8 cellular contexts compared by ENCODE assay signal in the genomic region with DNA sequence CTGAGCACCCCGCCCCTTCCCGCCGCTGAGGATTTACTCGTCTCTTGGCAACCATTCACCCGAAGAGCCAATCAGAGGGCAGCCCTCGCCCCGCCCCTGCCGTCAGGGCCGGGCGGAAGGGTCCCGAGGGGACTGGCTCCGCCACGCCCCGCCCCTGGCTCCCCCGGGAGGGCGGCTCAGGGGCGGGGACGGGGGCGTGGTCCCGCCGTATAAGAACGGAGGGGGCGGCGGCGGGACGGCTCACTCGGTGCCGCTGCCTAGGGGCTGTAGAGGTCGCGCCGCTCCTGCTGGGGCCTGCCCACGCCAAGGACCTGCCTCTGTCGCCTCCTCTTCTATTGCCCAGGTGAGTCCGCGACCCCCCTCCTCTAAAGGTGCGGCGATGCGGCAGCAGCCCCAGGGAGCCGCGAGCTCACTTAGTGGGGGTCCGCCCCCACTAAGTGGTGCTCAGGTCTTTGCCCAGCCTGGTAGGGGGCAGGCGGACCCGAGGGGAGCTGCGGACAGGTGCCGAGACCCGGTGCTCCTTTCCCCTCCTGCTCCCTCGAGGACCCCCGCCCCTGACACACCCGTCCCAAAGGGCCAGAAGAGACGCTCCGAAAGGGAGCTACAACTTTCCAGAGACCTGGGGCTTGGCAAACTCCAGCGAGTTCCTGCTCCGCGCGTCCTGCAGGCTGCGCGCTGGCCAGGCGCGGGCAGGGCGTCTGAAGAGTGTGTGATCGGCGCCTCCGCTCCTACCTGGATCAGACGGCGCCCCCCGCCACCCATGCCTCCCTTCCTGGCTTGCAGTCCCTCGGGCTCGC. TPM values are rescaled to one million over a fixed set of nuclear protein-coding genes. Genes with fewer than 3 reads are reported as not detected.
DNase-seq lines count a peak whose midpoint lies in the region; ATAC-seq and TF ChIP-seq lines count a peak whose summit lies in the region.

A gene (plus strand): TSS at position 238 of the 797 bp plus-strand sequence. CDS start 16,821 bp downstream, outside the sequence.

- peak within 1 kb of the TSS; percentile 100 for H3K9ac ChIP-seq in MM.1S (ENCODE audit: low read length)

- no peaks in the 10 kb centered on the region for H3K36me3 Mint-ChIP-seq in neural crest cell (ENCODE audit: low read depth)

- peak within 1 kb of the TSS; percentile 96 for H3K4me2 ChIP-seq in MM.1S (ENCODE audit: low read depth, low read length)

- H3K4me3 ChIP-seq in MM.1S (ENCODE audit: low read length): peak within 1 kb of the TSS; percentile 94

- H3K27ac ChIP-seq in MM.1S (ENCODE audit: low read length): peak within 1 kb of the TSS; percentile 100
- peak within 1 kb of the TSS; percentile 21 for H3K27ac ChIP-seq in foreskin keratinocyte

- H3K4me1 ChIP-seq in MM.1S (ENCODE audit: low read length): peaks cover 6% of the 10 kb centered on the region; the same call in 1 of the 2 replicates
- H3K4me1 ChIP-seq in foreskin keratinocyte: peaks cover 5% of the 10 kb centered on the region

- peaks cover 51% of the 10 kb centered on the region for H3F3A ChIP-seq in MM.1S (ENCODE audit: insufficient read depth, low read length)

- H3K79me2 ChIP-seq in MM.1S (ENCODE audit: low read length): peaks cover 75% of the 10 kb centered on the region

- peaks cover 21% of the 10 kb centered on the region for H3K4me1 Mint-ChIP-seq in neural crest cell
- peaks cover 35% of the 10 kb centered on the region for H3K4me1 Mint-ChIP-seq in stimulated activated naive CD8-positive, alpha-beta T cell treated with anti-CD3 and anti-CD28 coated beads, Interleukin-15, amount 100 ng/mL, for 72 hours

- peak within 1 kb of the TSS; percentile 98 for H3K4me3 Mint-ChIP-seq in neural crest cell
- peak within 1 kb of the TSS; percentile 94 to 96 for H3K4me3 Mint-ChIP-seq in stimulated activated naive CD8-positive, alpha-beta T cell treated with anti-CD3 and anti-CD28 coated beads, Interleukin-15, amount 100 ng/mL, for 72 hours

- peaks cover 18% of the 10 kb centered on the region for H3K36me3 ChIP-seq in MM.1S (replicated peaks; ENCODE audit: insufficient read depth, low read length)

- peak within 1 kb of the TSS; percentile 27; the same call in 1 of the 2 replicates for H2AFZ ChIP-seq in MM.1S (ENCODE audit: low read length)

- ATAC-seq in foreskin keratinocyte: peak; percentile 94
- ATAC-seq in stimulated activated naive CD8-positive, alpha-beta T cell treated with anti-CD3 and anti-CD28 coated beads, Interleukin-15, amount 100 ng/mL, for 72 hours: peak; percentile 89

- TF ChIP-seq CTCF in MM.1S (IDR thresholded peaks at IDR 0.05; ENCODE audit: low read length) (no peak), foreskin keratinocyte (conservative IDR thresholded peaks at IDR 0.05) (peak; percentile 12), neural crest cell (conservative IDR thresholded peaks at IDR 0.05) (no peak)

- H3K9me2 ChIP-seq in MM.1S (replicated peaks; ENCODE audit: insufficient read depth, low read length): no peaks in the 10 kb centered on the region

- DNase-seq in GDM1 (lab: John Stamatoyannopoulos, UW): peak; percentile 95
- peak; percentile 96 for DNase-seq in HCEC 1CT
- peak; percentile 93 for DNase-seq in MM.1S
- DNase-seq in SHP77 treated with DMSO at 0.1 percent for 48 hours (lab: John Stamatoyannopoulos, UW): peak; percentile 90
- peak; percentile 97 for DNase-seq in activated gamma-delta T cell (lab: John Stamatoyannopoulos, UW)
- peak; percentile 76 to 88 for DNase-seq in foreskin keratinocyte
- peak; percentile 92 for DNase-seq in neural crest cell (ENCODE audit: low read depth, low spot score)
- DNase-seq in stimulated activated naive CD8-positive, alpha-beta T cell treated with anti-CD3 and anti-CD28 coated beads, Interleukin-15, amount 100 ng/mL, for 72 hours: peak; percentile 99

- H4K20me1 ChIP-seq in MM.1S (ENCODE audit: insufficient read depth, low read length): no peaks in the 10 kb centered on the region; the same call in 1 of the 2 replicates

- H3K27ac Mint-ChIP-seq in neural crest cell (ENCODE audit: unreplicated experiment): peak within 1 kb of the TSS; percentile 78
- H3K27ac Mint-ChIP-seq in stimulated activated naive CD8-positive, alpha-beta T cell treated with anti-CD3 and anti-CD28 coated beads, Interleukin-15, amount 100 ng/mL, for 72 hours: peak within 1 kb of the TSS; percentile 90 to 97

- no peaks in the 10 kb centered on the region for H3K27me3 ChIP-seq in MM.1S (replicated peaks; ENCODE audit: insufficient read depth, low read length)
- H3K27me3 ChIP-seq in foreskin keratinocyte: peaks cover 36% of the 10 kb centered on the region

- H3K9me3 Mint-ChIP-seq in neural crest cell: no peaks in the 10 kb centered on the region
- no peaks in the 10 kb centered on the region for H3K9me3 Mint-ChIP-seq in stimulated activated naive CD8-positive, alpha-beta T cell treated with anti-CD3 and anti-CD28 coated beads, Interleukin-15, amount 100 ng/mL, for 72 hours

- H3K27me3 Mint-ChIP-seq in neural crest cell (ENCODE audit: low read depth): peaks cover 89% of the 10 kb centered on the region
- peaks cover 42% of the 10 kb centered on the region for H3K27me3 Mint-ChIP-seq in stimulated activated naive CD8-positive, alpha-beta T cell treated with anti-CD3 and anti-CD28 coated beads, Interleukin-15, amount 100 ng/mL, for 72 hours

- H3K9me3 ChIP-seq in MM.1S (replicated peaks; ENCODE audit: insufficient read depth, low read length): no peaks in the 10 kb centered on the region

RNA-seq across cellular contexts. Expression of the gene that starts here (rescaled TPM):
- total RNA-seq in foreskin keratinocyte (0.07 and 0.11 TPM in 2 replicates), neural crest cell (1.3 and 1.4 TPM in 2 replicates)
- 0.02 and 0.07 TPM in 2 replicates for polyA plus RNA-seq in foreskin keratinocyte

Comparison
In these comparisons a context has a peak if more than half of its experiments do, and no peak if none do; other contexts are left out.
1. Peak in every context shown above with its lines: DNase-seq, ATAC-seq, H3K4me3 ChIP-seq and H3K27ac ChIP-seq.
2. Peak in DNase-seq, ATAC-seq and H3K27ac ChIP-seq in foreskin keratinocyte; RNA of the gene not detected or under 1 TPM.